9 cellular contexts compared by ENCODE assay signal in genomic region chr1:65309317-65310077, GRCh38. TPM values are rescaled to one million over a fixed set of nuclear protein-coding genes. Genes with fewer than 3 reads are reported as not detected.
DNase-seq lines count a peak whose midpoint lies in the region; ATAC-seq, FAIRE-seq and TF ChIP-seq lines count a peak whose summit lies in the region.
"Had no signal": no experiment of that assay in that cellular context is flagged by ENCODE, and none has a peak within 500 bp of the region (broad histone marks: within the 10 kb centered on the region; RNA-seq: fewer than 3 reads in every experiment).

DNAJC6 (plus strand) TSS chr1:65309543; CDS start chr1:65309746, 203 bp downstream.

- TF ChIP-seq CTCF in ascending aorta (IDR thresholded peaks at IDR 0.05) (no peak), right atrium auricular region (IDR thresholded peaks at IDR 0.05) (peak in 1 of 2 donors; percentile 11)

- H3K36me3 ChIP-seq in ascending aorta (no peaks in the 10 kb centered on the region), right atrium auricular region (no peaks in the 10 kb centered on the region)

- no peaks in the 10 kb centered on the region for H3K36me3 Mint-ChIP-seq in T-helper 17 cell (ENCODE audit: low read depth)

- ATAC-seq in GM18868 (IDR thresholded peaks at IDR 0.05; ENCODE audit: unreplicated experiment) = peak; percentile 68
- ATAC-seq in T-helper 17 cell = peak; percentile 80
- no peak for ATAC-seq in HG03095 (IDR thresholded peaks at IDR 0.05; ENCODE audit: unreplicated experiment)

- peaks cover 2 to 11% of the 10 kb centered on the region in 2 donors for H3K4me1 ChIP-seq in ascending aorta
- H3K4me1 ChIP-seq in right atrium auricular region = peaks cover 0 to 19% of the 10 kb centered on the region in 2 donors

- H3K4me3 ChIP-seq in ascending aorta = peak within 1 kb of the TSS; percentile 46 to 58
- H3K4me3 ChIP-seq in right atrium auricular region = peak within 1 kb of the TSS; percentile 41 to 50

- H3K4me1 Mint-ChIP-seq in T-helper 17 cell = peaks cover 2% of the 10 kb centered on the region

- intact Hi-C loops in ascending aorta (cut with DNase I) = no loop called here
- intact Hi-C loops in posterior vena cava (cut with DNase I) = no loop called here

- H3K9me3 ChIP-seq in T-helper 17 cell (ENCODE audit: control insufficient read depth, low read length, poor library complexity, severe bottlenecking) (no peaks in the 10 kb centered on the region), ascending aorta (no peaks in the 10 kb centered on the region), right atrium auricular region (no peaks in the 10 kb centered on the region)

- DNase-seq in NCI-H1048 (lab: John Stamatoyannopoulos, UW) (peak; percentile 15), T-helper 17 cell (peak in 2 of 3 donors; percentile 19 to 32), ascending aorta (ENCODE audit: low spot score in 2 of 2) (peak in 1 of 2 donors; percentile 78), right atrium auricular region (ENCODE audit: low spot score) (no peak), posterior vena cava (ENCODE audit: low spot score) (peak; percentile 92), urothelium cell line (ENCODE audit: low spot score) (peak; percentile 86)

- H3K27ac Mint-ChIP-seq in T-helper 17 cell = no peak within 1 kb of the TSS

- H3K4me3 Mint-ChIP-seq in T-helper 17 cell = peak within 1 kb of the TSS; percentile 63

- H3K27ac ChIP-seq in ascending aorta (no peak within 1 kb of the TSS), right atrium auricular region (peak within 1 kb of the TSS in 1 of 2 donors; percentile 48)
- H3K27ac ChIP-seq: epithelial cell of prostate had no signal

- peaks cover 43% of the 10 kb centered on the region for H3K27me3 Mint-ChIP-seq in T-helper 17 cell

- FAIRE-seq in urothelium cell line (lab: Jason Lieb, UNC) = no peak

- H3K27me3 ChIP-seq in ascending aorta (no peaks in the 10 kb centered on the region), right atrium auricular region (no peaks in the 10 kb centered on the region)

RNA-seq across cellular contexts. Expression of gene DNAJC6, which starts in this region (rescaled TPM):
- total RNA-seq in T-helper 17 cell (1 to 10 TPM; 1.8 to 2.4 TPM), ascending aorta (0.21 TPM), right atrium auricular region (10 to 100 TPM; 17.3 to 24.6 TPM), posterior vena cava (1 to 10 TPM; 3.1 to 3.5 TPM)

Comparison
In these comparisons a context has a peak if more than half of its experiments do, and no peak if none do; other contexts are left out.
1. RNA of gene DNAJC6 (total RNA-seq): 17.3 to 24.6 TPM in right atrium auricular region; 3.1 to 3.5 TPM in posterior vena cava, 1.8 to 2.4 TPM in T-helper 17 cell and 0.21 TPM in ascending aorta (single experiment); every median in the first group is over 4 times any median in the second.